ENCODE assay signal across 29 cellular contexts in the genomic region with DNA sequence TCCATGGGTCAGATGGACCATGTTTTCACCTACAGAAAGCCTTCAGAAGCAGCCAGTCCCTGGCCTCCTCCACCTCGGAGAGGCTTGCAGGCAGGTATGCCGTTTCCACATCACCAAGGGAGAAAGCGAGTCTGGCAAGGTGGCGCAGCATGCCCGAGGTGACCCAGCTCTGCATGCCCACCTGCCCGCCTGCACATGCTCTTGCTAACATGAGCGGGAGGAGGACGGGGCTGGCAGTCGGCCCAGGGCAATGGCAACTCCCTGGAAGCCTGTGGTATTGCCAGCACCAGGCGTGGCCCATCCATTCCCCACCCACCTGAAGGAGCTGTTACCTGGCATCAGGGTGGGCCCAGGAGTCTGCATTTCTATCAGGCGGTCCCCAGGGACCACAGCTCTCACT. TPM values are rescaled to one million over a fixed set of nuclear protein-coding genes. Genes with fewer than 3 reads are reported as not detected.
A peak's percentile ranks its signal among the peaks of the same experiment; 100 is the strongest.
DNase-seq lines count a peak whose midpoint lies in the region; ATAC-seq and TF ChIP-seq lines count a peak whose summit lies in the region.
"Had no signal": no experiment of that assay in that cellular context is flagged by ENCODE, and none has a peak within 500 bp of the region (broad histone marks: within the 10 kb centered on the region; RNA-seq: fewer than 3 reads in every experiment).

No MANE protein-coding gene starts in this region.

- no peaks in the 10 kb centered on the region for H3K27me3 Mint-ChIP-seq in activated CD8-positive, alpha-beta T cell treated with anti-CD3 and anti-CD28 coated beads, Interleukin-2, amount 10 ng/mL, durations not matched to agents 7 days and 5 days (ENCODE audit: low read depth)
- H3K27me3 Mint-ChIP-seq in activated CD8-positive, alpha-beta T cell treated with anti-CD3 and anti-CD28 coated beads for 36 hours = no peaks in the 10 kb centered on the region
- H3K27me3 Mint-ChIP-seq: activated CD4-positive, alpha-beta T cell treated with anti-CD3 and anti-CD28 coated beads, Interleukin-2, amount 10 ng/mL, durations not matched to agents 24 days and 14 days; activated naive CD4-positive, alpha-beta T cell treated with anti-CD3 and anti-CD28 coated beads, Interleukin-2, amount 10 ng/mL, durations not matched to agents 7 days and 5 days; CD4-positive, CD25-positive, alpha-beta regulatory T cell; naive thymus-derived CD8-positive, alpha-beta T cell had no signal

- H3K27ac Mint-ChIP-seq in activated CD8-positive, alpha-beta T cell treated with anti-CD3 and anti-CD28 coated beads, Interleukin-2, amount 10 ng/mL, durations not matched to agents 7 days and 5 days = peak overlapping the region; percentile 55
- H3K27ac Mint-ChIP-seq in activated CD8-positive, alpha-beta T cell treated with anti-CD3 and anti-CD28 coated beads for 36 hours = no peak overlapping the region
- H3K27ac Mint-ChIP-seq: activated CD4-positive, alpha-beta T cell treated with anti-CD3 and anti-CD28 coated beads, Interleukin-2, amount 10 ng/mL, durations not matched to agents 24 days and 14 days; activated T-cell treated with anti-CD3 and anti-CD28 coated beads, Interleukin-2, amount 50 U/mL, for 72 hours had no signal

- H2BK12ac ChIP-seq in neuronal stem cell (ENCODE audit: low read length) = no peak overlapping the region

- H3K36me3 Mint-ChIP-seq in activated CD8-positive, alpha-beta T cell treated with anti-CD3 and anti-CD28 coated beads, Interleukin-2, amount 10 ng/mL, durations not matched to agents 7 days and 5 days (ENCODE audit: low read depth) = no peaks in the 10 kb centered on the region
- H3K36me3 Mint-ChIP-seq in activated CD8-positive, alpha-beta T cell treated with anti-CD3 and anti-CD28 coated beads for 36 hours (ENCODE audit: low read depth) = peaks cover 7% of the 10 kb centered on the region
- H3K36me3 Mint-ChIP-seq: CD4-positive, CD25-positive, alpha-beta regulatory T cell; naive thymus-derived CD8-positive, alpha-beta T cell had no signal

- H3K27ac ChIP-seq in cingulate gyrus (ENCODE audit: low read depth, low read length) (peak overlapping the region; percentile 7), neuronal stem cell (replicated peaks; ENCODE audit: low read length) (no peak overlapping the region)
- H3K27ac ChIP-seq: GM23248, KMS-11, ovary, uterus had no signal

- H3K23ac ChIP-seq in neuronal stem cell (ENCODE audit: low read depth, low read length, poor library complexity) = peak overlapping the region; percentile 1

- H2AK5ac ChIP-seq in neuronal stem cell (ENCODE audit: low read depth, low read length) = peak overlapping the region; percentile 47

- H2AFZ ChIP-seq in neuronal stem cell (ENCODE audit: low read length) = no peak overlapping the region
- H2AFZ ChIP-seq: GM23248 had no signal

- H4K8ac ChIP-seq in neuronal stem cell (ENCODE audit: low read depth, low read length) = no peak overlapping the region

- H3K36me3 ChIP-seq in neuronal stem cell (replicated peaks in 1 of 2; ENCODE audit: control insufficient read depth in 2 of 2, insufficient read depth in 2 of 2, low read length in 2 of 2) = no peaks in the 10 kb centered on the region
- H3K36me3 ChIP-seq: ovary, spleen, uterus had no signal

- no peak overlapping the region for H4K91ac ChIP-seq in neuronal stem cell (ENCODE audit: low read depth, low read length, poor library complexity)

- DNase-seq in activated CD8-positive, alpha-beta T cell treated with anti-CD3 and anti-CD28 coated beads, Interleukin-2, amount 10 ng/mL, durations not matched to agents 7 days and 5 days = no peak
- no peak for DNase-seq in activated CD8-positive, alpha-beta T cell treated with anti-CD3 and anti-CD28 coated beads for 36 hours
- no peak for DNase-seq in neuronal stem cell (ENCODE audit: low spot score)
- DNase-seq in ureter (ENCODE audit: low spot score) = peak; percentile 57
- no peak for DNase-seq in T1000 (lab: John Stamatoyannopoulos, UW)
- DNase-seq in NCI-H146 (lab: John Stamatoyannopoulos, UW) = no peak
- DNase-seq: 8988T; activated CD4-positive, alpha-beta T cell treated with anti-CD3 and anti-CD28 coated beads, Interleukin-2, amount 10 ng/mL, durations not matched to agents 24 days and 14 days; activated naive CD4-positive, alpha-beta T cell treated with anti-CD3 and anti-CD28 coated beads, Interleukin-2, amount 10 ng/mL, durations not matched to agents 7 days and 5 days; activated T-cell treated with anti-CD3 and anti-CD28 coated beads, Interleukin-2, amount 50 U/mL, for 72 hours; amniotic stem cell; CD4-positive, CD25-positive, alpha-beta regulatory T cell; EL; foreskin fibroblast; GM23248; naive thymus-derived CD8-positive, alpha-beta T cell; NCI-H1417 treated with DMSO at 0.1 percent for 48 hours; NCI-H446 treated with DMSO at 0.1 percent for 48 hours; stimulated activated CD4-positive, alpha-beta T cell treated with anti-CD3 and anti-CD28 coated beads, Interleukin-2, amount 100 ng/mL, for 48 hours; uterus had no signal

- H3K9ac ChIP-seq in neuronal stem cell (ENCODE audit: low read depth, low read length, poor library complexity) = no peak overlapping the region
- H3K9ac ChIP-seq: GM23248, KMS-11 had no signal

- no peak overlapping the region for H3K4me3 Mint-ChIP-seq in activated CD8-positive, alpha-beta T cell treated with anti-CD3 and anti-CD28 coated beads, Interleukin-2, amount 10 ng/mL, durations not matched to agents 7 days and 5 days
- H3K4me3 Mint-ChIP-seq in activated CD8-positive, alpha-beta T cell treated with anti-CD3 and anti-CD28 coated beads for 36 hours = no peak overlapping the region
- H3K4me3 Mint-ChIP-seq: activated CD4-positive, alpha-beta T cell treated with anti-CD3 and anti-CD28 coated beads, Interleukin-2, amount 10 ng/mL, durations not matched to agents 24 days and 14 days; activated naive CD4-positive, alpha-beta T cell treated with anti-CD3 and anti-CD28 coated beads, Interleukin-2, amount 10 ng/mL, durations not matched to agents 7 days and 5 days; activated T-cell treated with anti-CD3 and anti-CD28 coated beads, Interleukin-2, amount 50 U/mL, for 72 hours had no signal

- H2BK5ac ChIP-seq in neuronal stem cell (ENCODE audit: low read length) = no peak overlapping the region

- no peaks in the 10 kb centered on the region for H3K79me1 ChIP-seq in neuronal stem cell (ENCODE audit: low read depth, low read length)

- H3K4me1 Mint-ChIP-seq in activated CD8-positive, alpha-beta T cell treated with anti-CD3 and anti-CD28 coated beads, Interleukin-2, amount 10 ng/mL, durations not matched to agents 7 days and 5 days (ENCODE audit: low read depth) = peaks cover 46% of the 10 kb centered on the region
- H3K4me1 Mint-ChIP-seq in activated CD8-positive, alpha-beta T cell treated with anti-CD3 and anti-CD28 coated beads for 36 hours (ENCODE audit: low read depth) = peaks cover 51% of the 10 kb centered on the region

- TF ChIP-seq CTCF in activated CD8-positive, alpha-beta T cell treated with anti-CD3 and anti-CD28 coated beads for 36 hours (IDR thresholded peaks at IDR 0.05) = no peak

- POLR2A ChIA-PET in activated CD8-positive, alpha-beta T cell treated with anti-CD3 and anti-CD28 coated beads, Interleukin-2, amount 10 ng/mL, durations not matched to agents 7 days and 5 days (lab: Charles Lee) = interaction anchor here (1.2 kb wide), 1 partner anchor 41 kb away, joined by 5 read pairs; a partner anchor contains a TSS
- POLR2A ChIA-PET in activated CD8-positive, alpha-beta T cell treated with anti-CD3 and anti-CD28 coated beads for 36 hours (lab: Charles Lee) = no interaction called here

- CTCF ChIA-PET in activated CD8-positive, alpha-beta T cell treated with anti-CD3 and anti-CD28 coated beads, Interleukin-2, amount 10 ng/mL, durations not matched to agents 7 days and 5 days (lab: Charles Lee) = interaction anchor here (2.5 kb wide), 1 partner anchor 28 kb away, joined by 8 read pairs; no protein-coding TSS in a partner anchor
- CTCF ChIA-PET in activated CD8-positive, alpha-beta T cell treated with anti-CD3 and anti-CD28 coated beads for 36 hours (lab: Charles Lee) = interaction anchor here (2.3 kb wide), 1 partner anchor 29 kb away, joined by 7 read pairs; no protein-coding TSS in a partner anchor

- peaks cover 3% of the 10 kb centered on the region for H3K9me3 Mint-ChIP-seq in activated CD8-positive, alpha-beta T cell treated with anti-CD3 and anti-CD28 coated beads, Interleukin-2, amount 10 ng/mL, durations not matched to agents 7 days and 5 days (ENCODE audit: insufficient read depth)
- peaks cover 2% of the 10 kb centered on the region for H3K9me3 Mint-ChIP-seq in activated CD8-positive, alpha-beta T cell treated with anti-CD3 and anti-CD28 coated beads for 36 hours
- H3K9me3 Mint-ChIP-seq: activated CD4-positive, alpha-beta T cell treated with anti-CD3 and anti-CD28 coated beads, Interleukin-2, amount 10 ng/mL, durations not matched to agents 24 days and 14 days; CD4-positive, CD25-positive, alpha-beta regulatory T cell; naive thymus-derived CD8-positive, alpha-beta T cell had no signal

- no peak overlapping the region for H2BK120ac ChIP-seq in neuronal stem cell (ENCODE audit: low read depth, low read length)

- peaks cover 0 to 3% of the 10 kb centered on the region in 2 donors for H3K9me3 ChIP-seq in neuronal stem cell (replicated peaks in 1 of 2; ENCODE audit: control insufficient read depth in 2 of 2, insufficient read depth in 1 of 2, low read depth in 1 of 2, low read length in 2 of 2)
- H3K9me3 ChIP-seq: ovary, uterus had no signal

- no peak for ATAC-seq in activated CD8-positive, alpha-beta T cell treated with anti-CD3 and anti-CD28 coated beads, Interleukin-2, amount 10 ng/mL, durations not matched to agents 7 days and 5 days
- ATAC-seq in activated CD8-positive, alpha-beta T cell treated with anti-CD3 and anti-CD28 coated beads for 36 hours = no peak
- no peak for ATAC-seq in HG03039 (IDR thresholded peaks at IDR 0.05; ENCODE audit: unreplicated experiment)
- ATAC-seq: activated T-cell treated with anti-CD3 and anti-CD28 coated beads, Interleukin-2, amount 50 U/mL, for 72 hours; esophagus mucosa; left lobe of liver; naive thymus-derived CD8-positive, alpha-beta T cell; right cardiac atrium; SK-N-SH treated with all-trans-retinoic acid at 6 μM for 48 hours had no signal

- H3K18ac ChIP-seq in neuronal stem cell (ENCODE audit: low read length) = peak overlapping the region; percentile 24

- H3K4me2 ChIP-seq in neuronal stem cell (ENCODE audit: insufficient read depth, low read length, poor library complexity, severe bottlenecking) = no peak overlapping the region
- H3K4me2 ChIP-seq: KMS-11 had no signal

- H2BK15ac ChIP-seq in neuronal stem cell (ENCODE audit: low read length) = no peak overlapping the region

- peak overlapping the region; percentile 67 for H3K14ac ChIP-seq in neuronal stem cell (ENCODE audit: low read length)

- WGBS in neuronal stem cell (ENCODE audit: extremely low coverage in 2 of 2, insufficient read length in 2 of 2, insufficient replicate concordance in 1 of 2), 2 donors = no CpG with 5 or more reads among the region's 11 CpGs

- no peak overlapping the region for H3K4ac ChIP-seq in neuronal stem cell (ENCODE audit: low read length)

- H3K27me3 ChIP-seq in neuronal stem cell (ENCODE audit: control insufficient read depth in 3 of 3, insufficient read depth in 3 of 3, low read depth in 1 of 3, low read length in 3 of 3) = peaks cover 0 to 8% (median 8%) of the 10 kb centered on the region in 3 experiments
- H3K27me3 ChIP-seq: ovary, spleen, uterus had no signal

- intact Hi-C loops in activated CD8-positive, alpha-beta T cell treated with anti-CD3 and anti-CD28 coated beads for 36 hours (cut with micrococcal nuclease) = no loop called here

- no peak overlapping the region for H3K4me3 ChIP-seq in neuronal stem cell (ENCODE audit: low read length in 2 of 2)
- H3K4me3 ChIP-seq: GM23248, ovary, spleen, uterus had no signal

- peaks cover 13 to 14% of the 10 kb centered on the region in 2 donors for H3K4me1 ChIP-seq in neuronal stem cell (ENCODE audit: control insufficient read depth in 2 of 2, insufficient read depth in 1 of 2, low read depth in 1 of 2, low read length in 2 of 2)

RNA-seq across cellular contexts. Expression of a gene that starts 3.3 kb away (rescaled TPM):
- 10 to 100 TPM; 20.8 to 21.1 TPM for total RNA-seq in activated CD8-positive, alpha-beta T cell treated with anti-CD3 and anti-CD28 coated beads, Interleukin-2, amount 10 ng/mL, durations not matched to agents 7 days and 5 days
- total RNA-seq in activated CD8-positive, alpha-beta T cell treated with anti-CD3 and anti-CD28 coated beads for 36 hours = 100 to 1,000 TPM; 118 to 120 TPM
- polyA plus RNA-seq in neuronal stem cell (2013, experiment 1 of 2) = 36.0 TPM
- 35.7 TPM for polyA plus RNA-seq in neuronal stem cell (2013, experiment 2 of 2)
- total RNA-seq in ureter = 32.1 TPM

RNA-seq across cellular contexts. Expression of a gene that starts 41.3 kb away (rescaled TPM):
- total RNA-seq in activated CD8-positive, alpha-beta T cell treated with anti-CD3 and anti-CD28 coated beads, Interleukin-2, amount 10 ng/mL, durations not matched to agents 7 days and 5 days = 10 to 100 TPM; 51.7 to 55.4 TPM
- total RNA-seq in activated CD8-positive, alpha-beta T cell treated with anti-CD3 and anti-CD28 coated beads for 36 hours = 10 to 100 TPM; 42.9 to 43.4 TPM
- polyA plus RNA-seq in neuronal stem cell (2013, experiment 1 of 2) = 23.2 TPM
- polyA plus RNA-seq in neuronal stem cell (2013, experiment 2 of 2) = 20.4 TPM
- total RNA-seq in ureter = 31.3 TPM

RNA-seq across cellular contexts. Expression of a gene that starts 46.6 kb away (rescaled TPM):
- total RNA-seq in activated CD8-positive, alpha-beta T cell treated with anti-CD3 and anti-CD28 coated beads, Interleukin-2, amount 10 ng/mL, durations not matched to agents 7 days and 5 days = not detected
- 1 to 10 TPM; 1.7 to 2.8 TPM for total RNA-seq in activated CD8-positive, alpha-beta T cell treated with anti-CD3 and anti-CD28 coated beads for 36 hours
- 22.1 TPM for polyA plus RNA-seq in neuronal stem cell (2013, experiment 1 of 2)
- polyA plus RNA-seq in neuronal stem cell (2013, experiment 2 of 2) = 22.8 TPM
- total RNA-seq in ureter = 40.0 TPM
- total RNA-seq: GM23248 had no signal
- polyA plus RNA-seq: CD4-positive, CD25-positive, alpha-beta regulatory T cell; GM23248; naive thymus-derived CD8-positive, alpha-beta T cell had no signal

Comparison
In these comparisons a context has a peak if more than half of its experiments do, and no peak if none do; other contexts are left out.
1. RNA of a gene that starts 46.6 kb away (total RNA-seq): 40.0 TPM in ureter (single experiment); 1.7 to 2.8 TPM in activated CD8-positive, alpha-beta T cell treated with anti-CD3 and anti-CD28 coated beads for 36 hours and not detected in activated CD8-positive, alpha-beta T cell treated with anti-CD3 and anti-CD28 coated beads, Interleukin-2, amount 10 ng/mL, durations not matched to agents 7 days and 5 days; every median in the first group is over 10 times any median in the second.